ENCODE assay signal across 31 cellular contexts in the genomic region with DNA sequence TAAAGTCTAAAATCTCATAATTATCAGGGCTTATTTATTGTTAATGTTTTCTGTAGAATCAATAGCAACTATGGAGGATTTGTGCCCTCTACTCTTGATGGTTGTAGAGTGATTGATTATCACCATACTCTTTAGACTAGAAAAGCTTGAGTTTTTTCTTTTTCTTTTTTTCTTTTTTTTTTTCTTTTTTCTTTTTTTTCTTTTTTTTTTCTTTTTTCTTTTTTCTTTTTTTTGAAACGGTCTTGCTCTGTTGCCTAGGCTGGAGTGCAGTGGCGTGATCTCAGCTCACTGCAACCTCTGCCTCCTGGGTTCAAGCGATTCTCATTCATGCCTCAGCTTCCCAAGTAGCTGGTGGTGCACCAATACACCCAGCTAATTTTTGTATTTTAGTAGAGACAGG.
"Had no signal": no experiment of that assay in that cellular context is flagged by ENCODE, and none has a peak within 500 bp of the region (broad histone marks: within the 10 kb centered on the region; RNA-seq: fewer than 3 reads in every experiment).

No MANE protein-coding gene starts in this region.

- H3K9me3 ChIP-seq: ascending aorta, breast epithelium, colonic mucosa, esophagus squamous epithelium had no signal

- ATAC-seq: activated CD4-positive, alpha-beta T cell treated with anti-CD3 and anti-CD28 coated beads for 36 hours; activated CD8-positive, alpha-beta memory T cell treated with anti-CD3 and anti-CD28 coated beads, Interleukin-2, amount 10 ng/mL, durations not matched to agents 7 days and 5 days; activated CD8-positive, alpha-beta T cell treated with anti-CD3 and anti-CD28 coated beads, Interleukin-2, amount 10 ng/mL, durations not matched to agents 7 days and 5 days; activated naive CD4-positive, alpha-beta T cell treated with anti-CD3 and anti-CD28 coated beads, Interleukin-2, amount 50 U/mL, for 72 hours; activated T-cell treated with anti-CD3 and anti-CD28 coated beads, Interleukin-2, amount 50 U/mL, for 72 hours; T-cell had no signal

- H3K27me3 Mint-ChIP-seq: activated CD4-positive, alpha-beta memory T cell treated with anti-CD3 and anti-CD28 coated beads for 36 hours; activated CD4-positive, alpha-beta T cell treated with anti-CD3 and anti-CD28 coated beads for 36 hours; activated CD4-positive, alpha-beta T cell treated with anti-CD3 and anti-CD28 coated beads, Interleukin-2, amount 10 ng/mL, durations not matched to agents 24 days and 14 days; activated CD8-positive, alpha-beta memory T cell treated with anti-CD3 and anti-CD28 coated beads, Interleukin-2, amount 10 ng/mL, durations not matched to agents 7 days and 5 days; activated naive CD4-positive, alpha-beta T cell treated with anti-CD3 and anti-CD28 coated beads, Interleukin-2, amount 10 ng/mL, durations not matched to agents 7 days and 5 days; activated naive CD8-positive, alpha-beta T cell treated with anti-CD3 and anti-CD28 coated beads, Interleukin-2, amount 10 ng/mL, durations not matched to agents 7 days and 5 days; brain; T-cell had no signal

- DNase-seq: activated CD4-positive, alpha-beta memory T cell treated with anti-CD3 and anti-CD28 coated beads for 36 hours; activated CD4-positive, alpha-beta T cell treated with anti-CD3 and anti-CD28 coated beads for 36 hours; activated CD4-positive, alpha-beta T cell treated with anti-CD3 and anti-CD28 coated beads, Interleukin-2, amount 10 ng/mL, durations not matched to agents 24 days and 14 days; activated CD4-positive, CD25-positive, alpha-beta regulatory T cell; activated CD4-positive, CD25-positive, alpha-beta regulatory T cell treated with anti-CD3 and anti-CD28 coated beads, Interleukin-2, amount 50 U/mL, for 72 hours; activated CD8-positive, alpha-beta memory T cell treated with anti-CD3 and anti-CD28 coated beads, Interleukin-2, amount 10 ng/mL, durations not matched to agents 7 days and 5 days; activated CD8-positive, alpha-beta memory T cell treated with anti-CD3 and anti-CD28 coated beads, Interleukin-2, amount 50 U/mL, for 4 hours; activated CD8-positive, alpha-beta T cell treated with anti-CD3 and anti-CD28 coated beads, Interleukin-2, amount 10 ng/mL, durations not matched to agents 7 days and 5 days; activated gamma-delta T cell; activated naive CD4-positive, alpha-beta T cell; activated naive CD4-positive, alpha-beta T cell treated with anti-CD3 and anti-CD28 coated beads, Interleukin-2, amount 10 ng/mL, durations not matched to agents 7 days and 5 days; activated naive CD8-positive, alpha-beta T cell treated with anti-CD3 and anti-CD28 coated beads, Interleukin-2, amount 10 ng/mL, durations not matched to agents 7 days and 5 days; activated T-cell treated with anti-CD3 and anti-CD28 coated beads, Interleukin-2, amount 50 U/mL, for 1 hour; activated T-cell treated with anti-CD3 and anti-CD28 coated beads, Interleukin-2, amount 50 U/mL, for 72 hours; central memory CD4-positive, alpha-beta T cell; cerebellar nuclear complex; colonic mucosa; effector CD8-positive, alpha-beta T cell; esophagus squamous epithelium; foreskin melanocyte; head of caudate nucleus; T-cell; T1000 had no signal

- H3K4me1 Mint-ChIP-seq: activated naive CD4-positive, alpha-beta T cell treated with anti-CD3 and anti-CD28 coated beads, Interleukin-2, amount 10 ng/mL, durations not matched to agents 7 days and 5 days; brain had no signal

- H3K4me3 Mint-ChIP-seq: activated CD4-positive, alpha-beta memory T cell treated with anti-CD3 and anti-CD28 coated beads for 36 hours; activated CD4-positive, alpha-beta T cell treated with anti-CD3 and anti-CD28 coated beads for 36 hours; activated CD4-positive, alpha-beta T cell treated with anti-CD3 and anti-CD28 coated beads, Interleukin-2, amount 10 ng/mL, durations not matched to agents 24 days and 14 days; activated CD8-positive, alpha-beta memory T cell treated with anti-CD3 and anti-CD28 coated beads, Interleukin-2, amount 10 ng/mL, durations not matched to agents 7 days and 5 days; activated CD8-positive, alpha-beta T cell treated with anti-CD3 and anti-CD28 coated beads, Interleukin-2, amount 10 ng/mL, durations not matched to agents 7 days and 5 days; activated naive CD4-positive, alpha-beta T cell treated with anti-CD3 and anti-CD28 coated beads, Interleukin-2, amount 10 ng/mL, durations not matched to agents 7 days and 5 days; activated naive CD8-positive, alpha-beta T cell treated with anti-CD3 and anti-CD28 coated beads, Interleukin-2, amount 10 ng/mL, durations not matched to agents 7 days and 5 days; activated T-cell treated with anti-CD3 and anti-CD28 coated beads, Interleukin-2, amount 50 U/mL, for 72 hours; brain; T-cell; T-helper 1 cell treated with Interleukin-12 subunit alpha and Interleukin-12 subunit beta and Interleukin-4 antibody, amounts not matched to agents 30 μg/mL and 1 μg/mL, for 36 hours; T-helper 2 cell treated with Interferon-gamma antibody and Interleukin-4, amounts not matched to agents 5 μg/mL and 100 μg/mL, for 36 hours had no signal

- FAIRE-seq: endometrium, endothelial cell of umbilical vein had no signal

- H3K9me3 Mint-ChIP-seq: activated CD4-positive, alpha-beta memory T cell treated with anti-CD3 and anti-CD28 coated beads for 36 hours; activated CD4-positive, alpha-beta T cell treated with anti-CD3 and anti-CD28 coated beads, Interleukin-2, amount 10 ng/mL, durations not matched to agents 24 days and 14 days; activated naive CD4-positive, alpha-beta T cell treated with anti-CD3 and anti-CD28 coated beads, Interleukin-2, amount 10 ng/mL, durations not matched to agents 7 days and 5 days; activated naive CD4-positive, alpha-beta T cell treated with anti-CD3 and anti-CD28 coated beads, Interleukin-2, amount 50 U/mL, for 72 hours; activated naive CD8-positive, alpha-beta T cell treated with anti-CD3 and anti-CD28 coated beads, Interleukin-2, amount 10 ng/mL, durations not matched to agents 7 days and 5 days; activated T-cell treated with anti-CD3 and anti-CD28 coated beads, Interleukin-2, amount 50 U/mL, for 72 hours; brain; T-cell; T-helper 1 cell treated with Interleukin-12 subunit alpha and Interleukin-12 subunit beta and Interleukin-4 antibody, amounts not matched to agents 30 μg/mL and 1 μg/mL, for 36 hours; T-helper 2 cell treated with Interferon-gamma antibody and Interleukin-4, amounts not matched to agents 5 μg/mL and 100 μg/mL, for 36 hours had no signal

- H3K27ac Mint-ChIP-seq: activated CD4-positive, alpha-beta memory T cell treated with anti-CD3 and anti-CD28 coated beads for 36 hours; activated CD4-positive, alpha-beta T cell treated with anti-CD3 and anti-CD28 coated beads for 36 hours; activated CD4-positive, alpha-beta T cell treated with anti-CD3 and anti-CD28 coated beads, Interleukin-2, amount 10 ng/mL, durations not matched to agents 24 days and 14 days; activated CD8-positive, alpha-beta memory T cell treated with anti-CD3 and anti-CD28 coated beads, Interleukin-2, amount 10 ng/mL, durations not matched to agents 7 days and 5 days; activated CD8-positive, alpha-beta T cell treated with anti-CD3 and anti-CD28 coated beads, Interleukin-2, amount 10 ng/mL, durations not matched to agents 7 days and 5 days; activated naive CD4-positive, alpha-beta T cell treated with anti-CD3 and anti-CD28 coated beads, Interleukin-2, amount 10 ng/mL, durations not matched to agents 7 days and 5 days; activated naive CD4-positive, alpha-beta T cell treated with anti-CD3 and anti-CD28 coated beads, Interleukin-2, amount 50 U/mL, for 72 hours; activated naive CD8-positive, alpha-beta T cell treated with anti-CD3 and anti-CD28 coated beads, Interleukin-2, amount 10 ng/mL, durations not matched to agents 7 days and 5 days; activated T-cell treated with anti-CD3 and anti-CD28 coated beads, Interleukin-2, amount 50 U/mL, for 72 hours; brain; T-helper 1 cell treated with Interleukin-12 subunit alpha and Interleukin-12 subunit beta and Interleukin-4 antibody, amounts not matched to agents 30 μg/mL and 1 μg/mL, for 36 hours; T-helper 2 cell treated with Interferon-gamma antibody and Interleukin-4, amounts not matched to agents 5 μg/mL and 100 μg/mL, for 36 hours had no signal
